ENCODE assay signal across 7 cellular contexts in genomic region chr19:37979547-37980082, GRCh38.
DNase-seq lines count a peak whose midpoint lies in the region; ATAC-seq, FAIRE-seq and TF ChIP-seq lines count a peak whose summit lies in the region.

No MANE protein-coding gene starts in this region.

- no peak overlapping the region for H3K4me3 ChIP-seq in ascending aorta

- H3K4me1 Mint-ChIP-seq in brain = peaks cover 33% of the 10 kb centered on the region
- peaks cover 64 to 94% of the 10 kb centered on the region in 2 donors for H3K4me1 Mint-ChIP-seq in stimulated activated naive B cell treated with anti-CD40 and anti-IgM and Interleukin-4, amounts not matched to agents 10 μg/mL and 1 μg/mL and 100 μg/mL, for 72 hours

- peak; percentile 45 for ATAC-seq in HG03521 (IDR thresholded peaks at IDR 0.05; ENCODE audit: unreplicated experiment)
- ATAC-seq in stimulated activated naive B cell treated with anti-CD40 and anti-IgM and Interleukin-4, amounts not matched to agents 10 μg/mL and 1 μg/mL and 100 μg/mL, for 72 hours (replicated peaks) = peak; percentile 64 to 70
- ATAC-seq in GM21390 (IDR thresholded peaks at IDR 0.05; ENCODE audit: unreplicated experiment) = no peak
- no peak for ATAC-seq in activated naive CD4-positive, alpha-beta T cell treated with anti-CD3 and anti-CD28 coated beads, Interleukin-2, amount 50 U/mL, for 72 hours

- DNase-seq in GM19239 (ENCODE audit: insufficient read length, low spot score) (no peak), ascending aorta (ENCODE audit: low spot score in 2 of 2) (no peak)
- DNase-seq in stimulated activated naive B cell treated with anti-CD40 and anti-IgM and Interleukin-4, amounts not matched to agents 10 μg/mL and 1 μg/mL and 100 μg/mL, for 72 hours = peak; percentile 65
- DNase-seq in activated naive CD4-positive, alpha-beta T cell treated with anti-CD3 and anti-CD28 coated beads, Interleukin-2, amount 50 U/mL, for 72 hours (ENCODE audit: low spot score in 2 of 2) = no peak

- no peaks in the 10 kb centered on the region for H3K36me3 ChIP-seq in ascending aorta

- peaks cover 3% of the 10 kb centered on the region for H3K27me3 Mint-ChIP-seq in brain
- H3K27me3 Mint-ChIP-seq in stimulated activated naive B cell treated with anti-CD40 and anti-IgM and Interleukin-4, amounts not matched to agents 10 μg/mL and 1 μg/mL and 100 μg/mL, for 72 hours = no peaks in the 10 kb centered on the region

- TF ChIP-seq CTCF in brain (conservative IDR thresholded peaks at IDR 0.05) (no peak), ascending aorta (IDR thresholded peaks at IDR 0.05) (no peak)

- no peaks in the 10 kb centered on the region for H3K27me3 ChIP-seq in ascending aorta

- no peak overlapping the region for H3K27ac ChIP-seq in ascending aorta

- H3K9me3 Mint-ChIP-seq in brain = peaks cover 0 to 4% (median 0%) of the 10 kb centered on the region in 5 experiments
- H3K9me3 Mint-ChIP-seq in stimulated activated naive B cell treated with anti-CD40 and anti-IgM and Interleukin-4, amounts not matched to agents 10 μg/mL and 1 μg/mL and 100 μg/mL, for 72 hours = peaks cover 3 to 6% of the 10 kb centered on the region in 2 donors
- H3K9me3 Mint-ChIP-seq in activated naive CD4-positive, alpha-beta T cell treated with anti-CD3 and anti-CD28 coated beads, Interleukin-2, amount 50 U/mL, for 72 hours = no peaks in the 10 kb centered on the region

- peak; percentile 87 for FAIRE-seq in GM19239 (lab: Jason Lieb, UNC)

- intact Hi-C loops in ascending aorta (cut with DNase I) = no loop called here

- H3K9me3 ChIP-seq in ascending aorta = no peaks in the 10 kb centered on the region

- H3K4me3 Mint-ChIP-seq in brain = no peak overlapping the region
- peak overlapping the region; percentile 64 to 79 for H3K4me3 Mint-ChIP-seq in stimulated activated naive B cell treated with anti-CD40 and anti-IgM and Interleukin-4, amounts not matched to agents 10 μg/mL and 1 μg/mL and 100 μg/mL, for 72 hours

- H3K4me1 ChIP-seq in ascending aorta = no peaks in the 10 kb centered on the region

- peaks cover 14% of the 10 kb centered on the region for H3K36me3 Mint-ChIP-seq in brain
- H3K36me3 Mint-ChIP-seq in stimulated activated naive B cell treated with anti-CD40 and anti-IgM and Interleukin-4, amounts not matched to agents 10 μg/mL and 1 μg/mL and 100 μg/mL, for 72 hours = peaks cover 25 to 49% of the 10 kb centered on the region in 2 donors
- H3K36me3 Mint-ChIP-seq in activated naive CD4-positive, alpha-beta T cell treated with anti-CD3 and anti-CD28 coated beads, Interleukin-2, amount 50 U/mL, for 72 hours = no peaks in the 10 kb centered on the region

- H3K27ac Mint-ChIP-seq in brain = peak overlapping the region in 3 of 5 experiments; percentile 52 to 93 (median 80)
- H3K27ac Mint-ChIP-seq in stimulated activated naive B cell treated with anti-CD40 and anti-IgM and Interleukin-4, amounts not matched to agents 10 μg/mL and 1 μg/mL and 100 μg/mL, for 72 hours = peak overlapping the region; percentile 98
- H3K27ac Mint-ChIP-seq in activated naive CD4-positive, alpha-beta T cell treated with anti-CD3 and anti-CD28 coated beads, Interleukin-2, amount 50 U/mL, for 72 hours = peak overlapping the region in 1 of 2 donors; percentile 73

Comparison
In these comparisons a context has a peak if more than half of its experiments do, and no peak if none do; other contexts are left out.
1. ATAC-seq: peak in HG03521 (single experiment) and stimulated activated naive B cell treated with anti-CD40 and anti-IgM and Interleukin-4, amounts not matched to agents 10 μg/mL and 1 μg/mL and 100 μg/mL, for 72 hours (2 of 2); none in GM21390 (single experiment) and activated naive CD4-positive, alpha-beta T cell treated with anti-CD3 and anti-CD28 coated beads, Interleukin-2, amount 50 U/mL, for 72 hours (0 of 2).
2. H3K4me3 Mint-ChIP-seq: peak in stimulated activated naive B cell treated with anti-CD40 and anti-IgM and Interleukin-4, amounts not matched to agents 10 μg/mL and 1 μg/mL and 100 μg/mL, for 72 hours (2 of 2); none in brain (0 of 5).